In the genomic region with DNA sequence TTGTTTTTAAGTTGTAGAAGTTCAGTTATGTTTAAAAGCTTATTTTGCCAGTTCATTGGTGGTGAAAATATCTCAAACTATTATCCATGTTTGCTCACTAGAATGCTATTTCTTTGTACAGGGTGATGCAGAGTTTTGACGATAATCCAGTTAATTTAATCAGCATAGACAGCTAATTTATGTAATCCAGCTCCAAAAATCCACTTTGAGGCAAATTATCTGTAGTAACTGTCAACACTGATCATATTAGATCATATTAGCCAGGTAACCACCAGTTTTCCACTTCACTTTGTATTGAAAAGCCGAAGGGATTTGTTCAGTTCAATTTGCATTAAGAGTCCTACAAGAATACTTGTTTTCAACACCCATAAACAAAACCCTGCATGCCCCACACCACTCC, we compare ENCODE assay signal across 20 cellular contexts.
DNase-seq lines count a peak whose midpoint lies in the region; ATAC-seq and TF ChIP-seq lines count a peak whose summit lies in the region.
"Had no signal": no experiment of that assay in that cellular context is flagged by ENCODE, and none has a peak within 500 bp of the region (broad histone marks: within the 10 kb centered on the region; RNA-seq: fewer than 3 reads in every experiment).

No MANE protein-coding gene starts in this region.

- TF ChIP-seq CTCF in SK-N-SH (IDR thresholded peaks at IDR 0.05) (no peak), GM13976 (IDR thresholded peaks at IDR 0.05; ENCODE audit: borderline replicate concordance, control extremely low read depth, extremely low read depth, insufficient read depth, missing control alignments) (no peak), dorsolateral prefrontal cortex (IDR thresholded peaks at IDR 0.05 in 54 of 56, conservative IDR thresholded peaks at IDR 0.05 in 2 of 56; ENCODE audit: low read depth in 1 of 56, partially characterized antibody in 56 of 56) (no peak), WTC11 (IDR thresholded peaks at IDR 0.05) (no peak)

- no peaks in the 10 kb centered on the region for H3K4me1 Mint-ChIP-seq in WTC11
- H3K4me1 Mint-ChIP-seq: B cell had no signal

- 43% methylated on average over 2 of the region's 2 CpGs for WGBS in SK-N-SH (ENCODE audit: low lambda C conversion rate)
- no CpG with 5 or more reads among the region's 2 CpGs for WGBS in neuronal stem cell (ENCODE audit: extremely low coverage in 2 of 2, insufficient read length in 2 of 2, insufficient replicate concordance in 1 of 2), 2 donors

- intact Hi-C loops in dorsolateral prefrontal cortex (cut with DNase I), result no loop called here

- no peak overlapping the region for H2BK12ac ChIP-seq in neuronal stem cell (ENCODE audit: low read length)

- H3K4me2 ChIP-seq in SK-N-SH (no peak overlapping the region), neuronal stem cell (ENCODE audit: insufficient read depth, low read length, poor library complexity, severe bottlenecking) (no peak overlapping the region)
- H3K4me2 ChIP-seq: A549; BLaER1 treated with 17β-estradiol and CSF1 and Interleukin-3, amounts not matched to agents 10 nM and 100 nM had no signal

- no peaks in the 10 kb centered on the region for H3K79me1 ChIP-seq in neuronal stem cell (ENCODE audit: low read depth, low read length)

- in situ Hi-C loops in GM13976 (cut with MboI; ENCODE audit: low sequenced_read_pairs, unreplicated experiment), result no loop called here

- H3K23ac ChIP-seq in neuronal stem cell (ENCODE audit: low read depth, low read length, poor library complexity), result no peak overlapping the region

- no peak for TF ChIP-seq RAD21 in SK-N-SH (IDR thresholded peaks at IDR 0.05; ENCODE audit: low read length)

- H2AK5ac ChIP-seq in neuronal stem cell (ENCODE audit: low read depth, low read length), result no peak overlapping the region

- no peak overlapping the region for H2BK15ac ChIP-seq in neuronal stem cell (ENCODE audit: low read length)

- H3K27me3 Mint-ChIP-seq in WTC11 (ENCODE audit: low read depth), result no peaks in the 10 kb centered on the region
- H3K27me3 Mint-ChIP-seq: CD4-positive, alpha-beta T cell had no signal

- H3K4me3 Mint-ChIP-seq in WTC11, result no peak overlapping the region
- H3K4me3 Mint-ChIP-seq: B cell; CD4-positive, alpha-beta T cell; CD8-positive, alpha-beta T cell had no signal

- no peaks in the 10 kb centered on the region for H3F3A ChIP-seq in SK-N-SH (replicated peaks; ENCODE audit: insufficient read depth)

- no peak for TF ChIP-seq EP300 in SK-N-SH (IDR thresholded peaks at IDR 0.05; ENCODE audit: borderline replicate concordance in 1 of 2, low read depth in 1 of 2, low read length in 1 of 2)

- peak; percentile 57 to 76 for DNase-seq in NCI-H1930 (lab: John Stamatoyannopoulos, UW)
- peak; percentile 78 for DNase-seq in NCI-H82 treated with DMSO at 0.1 percent for 48 hours (lab: John Stamatoyannopoulos, UW; ENCODE audit: unreplicated experiment)
- DNase-seq in SK-N-SH, result no peak
- DNase-seq in neuronal stem cell (ENCODE audit: low spot score), result no peak
- no peak for DNase-seq in HK-2 (ENCODE audit: unreplicated experiment)
- DNase-seq in GM13976 (ENCODE audit: low spot score), result no peak
- no peak for DNase-seq in dorsolateral prefrontal cortex
- no peak for DNase-seq in WTC11 (ENCODE audit: low spot score)
- DNase-seq: AML-193; Caco-2; Calu3; CD4-positive, alpha-beta T cell; CD8-positive, alpha-beta T cell; DMS79 treated with DMSO at 0.1 percent for 48 hours; GF-D8 had no signal

- ATAC-seq in WTC11, result no peak
- ATAC-seq: A549; CD8-positive, alpha-beta T cell had no signal

- no peak overlapping the region for H4K91ac ChIP-seq in neuronal stem cell (ENCODE audit: low read depth, low read length, poor library complexity)

- no peak overlapping the region for H3K18ac ChIP-seq in neuronal stem cell (ENCODE audit: low read length)

- H2BK120ac ChIP-seq in neuronal stem cell (ENCODE audit: low read depth, low read length), result no peak overlapping the region

- no peaks in the 10 kb centered on the region for H4K20me1 ChIP-seq in SK-N-SH (ENCODE audit: insufficient read depth)
- H4K20me1 ChIP-seq: BLaER1 treated with 17β-estradiol and CSF1 and Interleukin-3, amounts not matched to agents 10 nM and 100 nM had no signal

- no peak overlapping the region for H2BK5ac ChIP-seq in neuronal stem cell (ENCODE audit: low read length)

- H3K14ac ChIP-seq in neuronal stem cell (ENCODE audit: low read length), result no peak overlapping the region

- 0 out of 2 replicates have a peak, but pooled peaks cover 4% of the 10 kb centered on the region for H3K9me3 Mint-ChIP-seq in WTC11
- H3K9me3 Mint-ChIP-seq: CD4-positive, alpha-beta T cell; CD8-positive, alpha-beta T cell had no signal

- POLR2A ChIA-PET in SK-N-SH (lab: Yijun Ruan, JAX) (no interaction called here), WTC11 (lab: Charles Lee) (no interaction called here)

- H3K4me3 ChIP-seq in SK-N-SH (ENCODE audit: low read depth in 2 of 2, low read length in 1 of 2) (no peak overlapping the region), neuronal stem cell (ENCODE audit: low read length in 2 of 2) (no peak overlapping the region), dorsolateral prefrontal cortex (no peak overlapping the region)
- H3K4me3 ChIP-seq: A549; BLaER1 treated with 17β-estradiol and CSF1 and Interleukin-3, amounts not matched to agents 10 nM and 100 nM had no signal

- H3K36me3 ChIP-seq in SK-N-SH (replicated peaks in 1 of 2; ENCODE audit: control insufficient read depth in 1 of 2, insufficient read depth in 2 of 2, low read length in 1 of 2) (no peaks in the 10 kb centered on the region), neuronal stem cell (replicated peaks in 1 of 2; ENCODE audit: control insufficient read depth in 2 of 2, insufficient read depth in 2 of 2, low read length in 2 of 2) (no peaks in the 10 kb centered on the region)
- H3K36me3 ChIP-seq: BLaER1 treated with 17β-estradiol and CSF1 and Interleukin-3, amounts not matched to agents 10 nM and 100 nM had no signal

- no peaks in the 10 kb centered on the region for H3K9me2 ChIP-seq in SK-N-SH

- no peaks in the 10 kb centered on the region for H3K79me2 ChIP-seq in SK-N-SH (ENCODE audit: insufficient read depth)

- H3K9ac ChIP-seq in SK-N-SH (no peak overlapping the region), neuronal stem cell (ENCODE audit: low read depth, low read length, poor library complexity) (no peak overlapping the region)
- H3K9ac ChIP-seq: BLaER1 treated with 17β-estradiol and CSF1 and Interleukin-3, amounts not matched to agents 10 nM and 100 nM had no signal

- H3K4me1 ChIP-seq in SK-N-SH (ENCODE audit: control insufficient read depth in 1 of 2, insufficient read depth in 2 of 2, low read depth in 1 of 2, low read length in 1 of 2), result no peaks in the 10 kb centered on the region
- H3K4me1 ChIP-seq in neuronal stem cell (ENCODE audit: control insufficient read depth in 2 of 2, insufficient read depth in 1 of 2, low read depth in 1 of 2, low read length in 2 of 2), result peaks cover 0 to 2% of the 10 kb centered on the region in 2 donors
- H3K4me1 ChIP-seq: A549; BLaER1 treated with 17β-estradiol and CSF1 and Interleukin-3, amounts not matched to agents 10 nM and 100 nM; Caco-2 had no signal

- no peaks in the 10 kb centered on the region for H3K9me3 ChIP-seq in SK-N-SH
- H3K9me3 ChIP-seq in neuronal stem cell (replicated peaks in 1 of 2; ENCODE audit: control insufficient read depth in 2 of 2, insufficient read depth in 1 of 2, low read depth in 1 of 2, low read length in 2 of 2), result no peaks in the 10 kb centered on the region
- H3K9me3 ChIP-seq: A549; BLaER1 treated with 17β-estradiol and CSF1 and Interleukin-3, amounts not matched to agents 10 nM and 100 nM; Caco-2 had no signal

- no peak overlapping the region for H3K27ac Mint-ChIP-seq in WTC11
- H3K27ac Mint-ChIP-seq: B cell; CD4-positive, alpha-beta T cell; CD8-positive, alpha-beta T cell had no signal

- H4K8ac ChIP-seq in neuronal stem cell (ENCODE audit: low read depth, low read length), result no peak overlapping the region

- H2AFZ ChIP-seq in SK-N-SH (ENCODE audit: low read depth) (no peak overlapping the region), neuronal stem cell (ENCODE audit: low read length) (peak overlapping the region; percentile 46)

- H3K36me3 Mint-ChIP-seq in WTC11, result no peaks in the 10 kb centered on the region
- H3K36me3 Mint-ChIP-seq: CD8-positive, alpha-beta T cell had no signal

- CTCF ChIA-PET in SK-N-SH (lab: Yijun Ruan, JAX) (interaction anchor here (1.4 kb wide), 1 partner anchor 289 kb away, joined by 3 read pairs; no protein-coding TSS in a partner anchor), WTC11 (lab: Charles Lee) (no interaction called here)

- no peak overlapping the region for H3K27ac ChIP-seq in SK-N-SH (ENCODE audit: low read depth in 2 of 2, low read length in 1 of 2)
- H3K27ac ChIP-seq in neuronal stem cell (replicated peaks; ENCODE audit: low read length), result no peak overlapping the region
- H3K27ac ChIP-seq in dorsolateral prefrontal cortex, result no peak overlapping the region
- H3K27ac ChIP-seq: 22Rv1; A549; BLaER1 treated with 17β-estradiol and CSF1 and Interleukin-3, amounts not matched to agents 10 nM and 100 nM; C4-2B had no signal

- no peak overlapping the region for H3K4ac ChIP-seq in neuronal stem cell (ENCODE audit: low read length)

- H3K27me3 ChIP-seq in SK-N-SH (ENCODE audit: insufficient read depth) (no peaks in the 10 kb centered on the region), neuronal stem cell (ENCODE audit: control insufficient read depth in 3 of 3, insufficient read depth in 3 of 3, low read depth in 1 of 3, low read length in 3 of 3) (no peaks in the 10 kb centered on the region), dorsolateral prefrontal cortex (no peaks in the 10 kb centered on the region)
- H3K27me3 ChIP-seq: BLaER1 treated with 17β-estradiol and CSF1 and Interleukin-3, amounts not matched to agents 10 nM and 100 nM had no signal

TF ChIP-seq in WTC11, 78 proteins besides CTCF, POLR2A, EP300 and RAD21 (continues in another document):
- TF ChIP-seq ZNF416 (CRISPR knock-in tag; IDR thresholded peaks at IDR 0.05), result no peak
- TF ChIP-seq NR2C2 (CRISPR knock-in tag; IDR thresholded peaks at IDR 0.05), result no peak

Comparison
In these comparisons a context has a peak if more than half of its experiments do, and no peak if none do; other contexts are left out.
1. DNase-seq: peak in NCI-H1930 (2 of 2) and NCI-H82 treated with DMSO at 0.1 percent for 48 hours (single experiment); none in SK-N-SH (single experiment), neuronal stem cell (single experiment), HK-2 (single experiment), GM13976 (single experiment), dorsolateral prefrontal cortex (0 of 10) and WTC11 (single experiment).